In genomic region chr17:62847426-62847825, GRCh38 we compare ENCODE assay signal across 20 cellular contexts. TPM values are rescaled to one million over a fixed set of nuclear protein-coding genes. Genes with fewer than 3 reads are reported as not detected.
DNase-seq lines count a peak whose midpoint lies in the region; ATAC-seq and TF ChIP-seq lines count a peak whose summit lies in the region.
"Had no signal": no experiment of that assay in that cellular context is flagged by ENCODE, and none has a peak within 500 bp of the region (broad histone marks: within the 10 kb centered on the region; RNA-seq: fewer than 3 reads in every experiment).

No MANE protein-coding gene starts in this region.

- H3K9ac ChIP-seq in parathyroid adenoma, result no peak overlapping the region
- H3K9ac ChIP-seq: BLaER1 had no signal

- no peak overlapping the region for H3K4me3 ChIP-seq in parathyroid adenoma (ENCODE audit: low read depth, low read length)
- H3K4me3 ChIP-seq: A549, BLaER1, GM23338 had no signal

- H3K27ac ChIP-seq in parathyroid adenoma, result no peak overlapping the region
- H3K27ac ChIP-seq: 22Rv1, A549, BLaER1 had no signal

- H3K9me3 ChIP-seq in parathyroid adenoma (ENCODE audit: control insufficient read depth, low read length), result no peaks in the 10 kb centered on the region
- H3K9me3 ChIP-seq: A549, BLaER1 had no signal

- TF ChIP-seq CTCF in parathyroid adenoma (IDR thresholded peaks at IDR 0.05), result no peak

- H3K4me2 ChIP-seq in parathyroid adenoma (ENCODE audit: low read length), result no peak overlapping the region
- H3K4me2 ChIP-seq: A549, BLaER1, GM23338 had no signal

- no peak overlapping the region for H3K4me3 Mint-ChIP-seq in activated CD8-positive, alpha-beta memory T cell treated with anti-CD3 and anti-CD28 coated beads, Interleukin-2, amount 10 ng/mL, durations not matched to agents 7 days and 5 days
- no peak overlapping the region for H3K4me3 Mint-ChIP-seq in effector memory CD8-positive, alpha-beta T cell
- H3K4me3 Mint-ChIP-seq: CD14-positive monocyte; CD4-positive, alpha-beta memory T cell; GM23338; HFFc6 had no signal

- no peaks in the 10 kb centered on the region for H3K4me1 Mint-ChIP-seq in activated CD8-positive, alpha-beta memory T cell treated with anti-CD3 and anti-CD28 coated beads, Interleukin-2, amount 10 ng/mL, durations not matched to agents 7 days and 5 days
- H3K4me1 Mint-ChIP-seq in effector memory CD8-positive, alpha-beta T cell (ENCODE audit: low read depth in 2 of 2), result no peaks in the 10 kb centered on the region
- H3K4me1 Mint-ChIP-seq: CD14-positive monocyte; CD4-positive, alpha-beta memory T cell; GM23338 had no signal

- H3K4me1 ChIP-seq in parathyroid adenoma, result peaks cover 15% of the 10 kb centered on the region
- H3K4me1 ChIP-seq: A549, BLaER1 had no signal

- DNase-seq in activated CD8-positive, alpha-beta memory T cell treated with anti-CD3 and anti-CD28 coated beads, Interleukin-2, amount 10 ng/mL, durations not matched to agents 7 days and 5 days, result peak; percentile 35
- no peak for DNase-seq in activated CD8-positive, alpha-beta memory T cell treated with anti-CD3 and anti-CD28 coated beads for 24 hours
- DNase-seq in ecto neural progenitor cell (ENCODE audit: low spot score) (peak; percentile 43), amniotic stem cell (lab: John Stamatoyannopoulos, UW) (no peak)
- DNase-seq in effector memory CD8-positive, alpha-beta T cell, result no peak
- DNase-seq: AML-193; CD4-positive, alpha-beta memory T cell; DMS153; DMS79; GDM1; HFFc6 had no signal

- H3K27ac Mint-ChIP-seq in activated CD8-positive, alpha-beta memory T cell treated with anti-CD3 and anti-CD28 coated beads, Interleukin-2, amount 10 ng/mL, durations not matched to agents 7 days and 5 days, result no peak overlapping the region
- H3K27ac Mint-ChIP-seq in effector memory CD8-positive, alpha-beta T cell, result no peak overlapping the region
- H3K27ac Mint-ChIP-seq: CD14-positive monocyte; CD4-positive, alpha-beta memory T cell; GM23338; HFFc6 had no signal

- CTCF ChIA-PET in activated CD8-positive, alpha-beta memory T cell treated with anti-CD3 and anti-CD28 coated beads, Interleukin-2, amount 10 ng/mL, durations not matched to agents 7 days and 5 days (lab: Charles Lee), result no interaction called here

- peak overlapping the region; percentile 47 for H2AFZ ChIP-seq in parathyroid adenoma

- no peaks in the 10 kb centered on the region for H3K79me2 ChIP-seq in parathyroid adenoma

- H3K27me3 Mint-ChIP-seq in activated CD8-positive, alpha-beta memory T cell treated with anti-CD3 and anti-CD28 coated beads, Interleukin-2, amount 10 ng/mL, durations not matched to agents 7 days and 5 days, result peaks cover 7% of the 10 kb centered on the region
- peaks cover 10 to 31% of the 10 kb centered on the region in 2 donors for H3K27me3 Mint-ChIP-seq in effector memory CD8-positive, alpha-beta T cell

- no peaks in the 10 kb centered on the region for H3K36me3 ChIP-seq in parathyroid adenoma (ENCODE audit: control insufficient read depth, insufficient read depth, low read length)
- H3K36me3 ChIP-seq: BLaER1 had no signal

- H3K9me3 Mint-ChIP-seq in activated CD8-positive, alpha-beta memory T cell treated with anti-CD3 and anti-CD28 coated beads, Interleukin-2, amount 10 ng/mL, durations not matched to agents 7 days and 5 days (ENCODE audit: low read depth), result no peaks in the 10 kb centered on the region
- H3K9me3 Mint-ChIP-seq in effector memory CD8-positive, alpha-beta T cell, result no peaks in the 10 kb centered on the region
- H3K9me3 Mint-ChIP-seq: CD4-positive, alpha-beta memory T cell; GM23338; HFFc6 had no signal

- H3K36me3 Mint-ChIP-seq in activated CD8-positive, alpha-beta memory T cell treated with anti-CD3 and anti-CD28 coated beads, Interleukin-2, amount 10 ng/mL, durations not matched to agents 7 days and 5 days, result no peaks in the 10 kb centered on the region
- no peaks in the 10 kb centered on the region for H3K36me3 Mint-ChIP-seq in effector memory CD8-positive, alpha-beta T cell (ENCODE audit: insufficient read depth)
- H3K36me3 Mint-ChIP-seq: CD14-positive monocyte; CD4-positive, alpha-beta memory T cell had no signal

- H3K27me3 ChIP-seq in parathyroid adenoma (ENCODE audit: control insufficient read depth, insufficient read depth, low read length), result no peaks in the 10 kb centered on the region
- H3K27me3 ChIP-seq: BLaER1 had no signal

- ATAC-seq in activated CD8-positive, alpha-beta memory T cell treated with anti-CD3 and anti-CD28 coated beads, Interleukin-2, amount 10 ng/mL, durations not matched to agents 7 days and 5 days, result no peak
- ATAC-seq in effector memory CD8-positive, alpha-beta T cell (replicated peaks), result no peak
- ATAC-seq in HG03342 (IDR thresholded peaks at IDR 0.05; ENCODE audit: unreplicated experiment), result no peak
- ATAC-seq: A549, GM23338, HCT116 had no signal

RNA-seq across cellular contexts. Expression of gene MARCHF10, which starts 39.3 kb away (rescaled TPM):
- total RNA-seq in activated CD8-positive, alpha-beta memory T cell treated with anti-CD3 and anti-CD28 coated beads, Interleukin-2, amount 10 ng/mL, durations not matched to agents 7 days and 5 days, result not detected
- total RNA-seq: Daoy, GM23338 had no signal

Comparison
In these comparisons a context has a peak if more than half of its experiments do, and no peak if none do; other contexts are left out.
1. DNase-seq: peak in activated CD8-positive, alpha-beta memory T cell treated with anti-CD3 and anti-CD28 coated beads, Interleukin-2, amount 10 ng/mL, durations not matched to agents 7 days and 5 days (single experiment) and ecto neural progenitor cell (single experiment); none in activated CD8-positive, alpha-beta memory T cell treated with anti-CD3 and anti-CD28 coated beads for 24 hours (single experiment), amniotic stem cell (single experiment) and effector memory CD8-positive, alpha-beta T cell (0 of 3).